ENCODE assay signal across 7 cellular contexts in the genomic region with DNA sequence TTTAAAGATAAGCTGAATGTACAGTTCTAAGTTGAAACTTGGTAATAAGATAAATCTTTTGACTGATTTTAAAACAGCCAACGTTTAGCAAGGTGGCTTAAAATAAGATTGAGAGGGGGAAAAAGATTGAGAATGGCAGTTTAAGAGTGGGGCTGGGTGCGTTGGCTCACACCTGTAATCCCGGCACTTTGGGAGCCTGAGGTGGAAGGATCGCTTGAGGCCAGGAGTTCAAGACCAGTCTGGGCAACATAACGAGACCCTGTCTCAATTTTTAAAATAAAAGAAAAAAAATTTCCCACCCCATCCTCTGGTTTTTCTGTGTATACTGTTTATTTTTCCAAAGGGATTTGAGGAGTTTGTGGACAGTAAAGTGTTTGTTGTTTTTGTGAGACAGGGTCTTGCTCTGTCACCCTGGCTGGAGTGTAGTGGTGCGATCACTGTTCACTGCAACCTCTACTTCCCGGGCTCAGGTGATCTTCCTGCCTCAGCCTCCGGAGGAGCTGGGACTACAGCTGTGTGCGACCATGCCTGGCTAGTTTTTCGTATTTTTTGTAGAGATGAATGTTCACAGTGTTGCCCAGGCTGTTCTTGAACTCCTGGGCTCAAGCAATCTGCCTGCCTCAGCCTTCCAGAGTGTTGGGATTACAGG. TPM values are rescaled to one million over a fixed set of nuclear protein-coding genes. Genes with fewer than 3 reads are reported as not detected.
A peak's percentile ranks its signal among the peaks of the same experiment; 100 is the strongest.
DNase-seq lines count a peak whose midpoint lies in the region; ATAC-seq and TF ChIP-seq lines count a peak whose summit lies in the region.

No MANE protein-coding gene starts in this region.

- H3K9me2 ChIP-seq in GM23338 (ENCODE audit: insufficient read depth), result no peaks in the 10 kb centered on the region

- H3K27ac Mint-ChIP-seq in GM23338, result peak overlapping the region; percentile 89; the same call in 1 of the 2 replicates

- WGBS in smooth muscle cell (ENCODE audit: low lambda C conversion rate), result 70% methylated on average over 10 of the region's 10 CpGs

- TF ChIP-seq CTCF in GM23338 (conservative IDR thresholded peaks at IDR 0.05; ENCODE audit: low read depth in 2 of 2), result no peak
- TF ChIP-seq CTCF in fibroblast of villous mesenchyme (IDR thresholded peaks at IDR 0.05; ENCODE audit: insufficient read depth, low read depth, low read length), result no peak
- no peak for TF ChIP-seq CTCF in smooth muscle cell (IDR thresholded peaks at IDR 0.05; ENCODE audit: borderline replicate concordance, insufficient read depth, poor library complexity, severe bottlenecking)

- H3K79me2 ChIP-seq in GM23338 (replicated peaks; ENCODE audit: insufficient read depth), result peaks cover 74% of the 10 kb centered on the region
- peaks cover 71% of the 10 kb centered on the region for H3K79me2 ChIP-seq in smooth muscle cell (ENCODE audit: low read depth)

- 0 out of 2 replicates have a peak overlapping the region, but pooled peaks have one; percentile 73 for H3K27ac ChIP-seq in GM23338 (ENCODE audit: low read depth)
- peak overlapping the region; percentile 79; the same call in 1 of the 2 replicates for H3K27ac ChIP-seq in SJSA1
- peak overlapping the region; percentile 99 for H3K27ac ChIP-seq in smooth muscle cell (ENCODE audit: low read depth)

- peak overlapping the region; percentile 51 for H3K4me3 Mint-ChIP-seq in GM23338

- peaks cover 6% of the 10 kb centered on the region; the same call in 2 of the 3 replicates for H3K9me3 Mint-ChIP-seq in GM23338

- peak overlapping the region; percentile 99 for H3K9ac ChIP-seq in smooth muscle cell (ENCODE audit: low read depth)

- H3K27me3 Mint-ChIP-seq in GM23338 (ENCODE audit: insufficient read depth, low read depth, poor library complexity), result peaks cover 21% of the 10 kb centered on the region

- H3K4me3 ChIP-seq in GM23338 (peak overlapping the region; percentile 77; the same call in 1 of the 2 replicates), SJSA1 (no peak overlapping the region), fibroblast of villous mesenchyme (ENCODE audit: low read depth, low read length) (peak overlapping the region; percentile 98), smooth muscle cell (peak overlapping the region; percentile 94)

- no peaks in the 10 kb centered on the region for H3K9me3 ChIP-seq in SJSA1 (replicated peaks)
- no peaks in the 10 kb centered on the region for H3K9me3 ChIP-seq in smooth muscle cell (replicated peaks; ENCODE audit: low read depth)

- DNase-seq in GM23338 (ENCODE audit: low spot score) (no peak), SJSA1 (ENCODE audit: low read depth in 1 of 2, low spot score in 2 of 2) (no peak), fibroblast of villous mesenchyme (ENCODE audit: low read depth) (no peak), smooth muscle cell (lab: John Stamatoyannopoulos, UW; ENCODE audit: unreplicated experiment) (no peak), mesenteric fat pad (ENCODE audit: low spot score) (no peak)

- no peak overlapping the region for H2AFZ ChIP-seq in GM23338
- H2AFZ ChIP-seq in smooth muscle cell (ENCODE audit: low read depth), result no peak overlapping the region

- H3K4me2 ChIP-seq in GM23338, result peak overlapping the region; percentile 82
- peak overlapping the region; percentile 90 for H3K4me2 ChIP-seq in smooth muscle cell

- H3F3A ChIP-seq in GM23338 (replicated peaks; ENCODE audit: low read depth) (no peaks in the 10 kb centered on the region), smooth muscle cell (ENCODE audit: low read depth) (peaks cover 8% of the 10 kb centered on the region)

- H3K36me3 ChIP-seq in GM23338 (ENCODE audit: insufficient read depth) (no peaks in the 10 kb centered on the region), SJSA1 (peaks cover 9% of the 10 kb centered on the region), smooth muscle cell (ENCODE audit: low read depth) (no peaks in the 10 kb centered on the region)

- H3K4me1 Mint-ChIP-seq in GM23338, result peaks cover 43% of the 10 kb centered on the region

- H4K20me1 ChIP-seq in GM23338 (replicated peaks; ENCODE audit: insufficient read depth) (peaks cover 37% of the 10 kb centered on the region), smooth muscle cell (ENCODE audit: low read depth) (peaks cover 52% of the 10 kb centered on the region)

- peaks cover 3% of the 10 kb centered on the region; the same call in 2 of the 3 replicates for H3K36me3 Mint-ChIP-seq in GM23338 (ENCODE audit: low read depth)

- peaks cover 33% of the 10 kb centered on the region for H3K4me1 ChIP-seq in GM23338 (ENCODE audit: insufficient read depth)
- peaks cover 23% of the 10 kb centered on the region for H3K4me1 ChIP-seq in SJSA1 (replicated peaks)
- peaks cover 19% of the 10 kb centered on the region for H3K4me1 ChIP-seq in smooth muscle cell (ENCODE audit: low read depth)

- ATAC-seq in GM23338 (no peak), HG03354 (IDR thresholded peaks at IDR 0.05; ENCODE audit: poor library complexity, severe bottlenecking, unreplicated experiment) (no peak), HG03342 (IDR thresholded peaks at IDR 0.05; ENCODE audit: unreplicated experiment) (no peak)

- H3K27me3 ChIP-seq in GM23338 (ENCODE audit: insufficient read depth), result no peaks in the 10 kb centered on the region
- no peaks in the 10 kb centered on the region for H3K27me3 ChIP-seq in SJSA1 (replicated peaks)
- H3K27me3 ChIP-seq in smooth muscle cell (ENCODE audit: low read depth), result no peaks in the 10 kb centered on the region

TF ChIP-seq in GM23338, 12 proteins besides CTCF, POLR2A, EP300 and RAD21 (continues in another document):
- TF ChIP-seq, protein P1, sequence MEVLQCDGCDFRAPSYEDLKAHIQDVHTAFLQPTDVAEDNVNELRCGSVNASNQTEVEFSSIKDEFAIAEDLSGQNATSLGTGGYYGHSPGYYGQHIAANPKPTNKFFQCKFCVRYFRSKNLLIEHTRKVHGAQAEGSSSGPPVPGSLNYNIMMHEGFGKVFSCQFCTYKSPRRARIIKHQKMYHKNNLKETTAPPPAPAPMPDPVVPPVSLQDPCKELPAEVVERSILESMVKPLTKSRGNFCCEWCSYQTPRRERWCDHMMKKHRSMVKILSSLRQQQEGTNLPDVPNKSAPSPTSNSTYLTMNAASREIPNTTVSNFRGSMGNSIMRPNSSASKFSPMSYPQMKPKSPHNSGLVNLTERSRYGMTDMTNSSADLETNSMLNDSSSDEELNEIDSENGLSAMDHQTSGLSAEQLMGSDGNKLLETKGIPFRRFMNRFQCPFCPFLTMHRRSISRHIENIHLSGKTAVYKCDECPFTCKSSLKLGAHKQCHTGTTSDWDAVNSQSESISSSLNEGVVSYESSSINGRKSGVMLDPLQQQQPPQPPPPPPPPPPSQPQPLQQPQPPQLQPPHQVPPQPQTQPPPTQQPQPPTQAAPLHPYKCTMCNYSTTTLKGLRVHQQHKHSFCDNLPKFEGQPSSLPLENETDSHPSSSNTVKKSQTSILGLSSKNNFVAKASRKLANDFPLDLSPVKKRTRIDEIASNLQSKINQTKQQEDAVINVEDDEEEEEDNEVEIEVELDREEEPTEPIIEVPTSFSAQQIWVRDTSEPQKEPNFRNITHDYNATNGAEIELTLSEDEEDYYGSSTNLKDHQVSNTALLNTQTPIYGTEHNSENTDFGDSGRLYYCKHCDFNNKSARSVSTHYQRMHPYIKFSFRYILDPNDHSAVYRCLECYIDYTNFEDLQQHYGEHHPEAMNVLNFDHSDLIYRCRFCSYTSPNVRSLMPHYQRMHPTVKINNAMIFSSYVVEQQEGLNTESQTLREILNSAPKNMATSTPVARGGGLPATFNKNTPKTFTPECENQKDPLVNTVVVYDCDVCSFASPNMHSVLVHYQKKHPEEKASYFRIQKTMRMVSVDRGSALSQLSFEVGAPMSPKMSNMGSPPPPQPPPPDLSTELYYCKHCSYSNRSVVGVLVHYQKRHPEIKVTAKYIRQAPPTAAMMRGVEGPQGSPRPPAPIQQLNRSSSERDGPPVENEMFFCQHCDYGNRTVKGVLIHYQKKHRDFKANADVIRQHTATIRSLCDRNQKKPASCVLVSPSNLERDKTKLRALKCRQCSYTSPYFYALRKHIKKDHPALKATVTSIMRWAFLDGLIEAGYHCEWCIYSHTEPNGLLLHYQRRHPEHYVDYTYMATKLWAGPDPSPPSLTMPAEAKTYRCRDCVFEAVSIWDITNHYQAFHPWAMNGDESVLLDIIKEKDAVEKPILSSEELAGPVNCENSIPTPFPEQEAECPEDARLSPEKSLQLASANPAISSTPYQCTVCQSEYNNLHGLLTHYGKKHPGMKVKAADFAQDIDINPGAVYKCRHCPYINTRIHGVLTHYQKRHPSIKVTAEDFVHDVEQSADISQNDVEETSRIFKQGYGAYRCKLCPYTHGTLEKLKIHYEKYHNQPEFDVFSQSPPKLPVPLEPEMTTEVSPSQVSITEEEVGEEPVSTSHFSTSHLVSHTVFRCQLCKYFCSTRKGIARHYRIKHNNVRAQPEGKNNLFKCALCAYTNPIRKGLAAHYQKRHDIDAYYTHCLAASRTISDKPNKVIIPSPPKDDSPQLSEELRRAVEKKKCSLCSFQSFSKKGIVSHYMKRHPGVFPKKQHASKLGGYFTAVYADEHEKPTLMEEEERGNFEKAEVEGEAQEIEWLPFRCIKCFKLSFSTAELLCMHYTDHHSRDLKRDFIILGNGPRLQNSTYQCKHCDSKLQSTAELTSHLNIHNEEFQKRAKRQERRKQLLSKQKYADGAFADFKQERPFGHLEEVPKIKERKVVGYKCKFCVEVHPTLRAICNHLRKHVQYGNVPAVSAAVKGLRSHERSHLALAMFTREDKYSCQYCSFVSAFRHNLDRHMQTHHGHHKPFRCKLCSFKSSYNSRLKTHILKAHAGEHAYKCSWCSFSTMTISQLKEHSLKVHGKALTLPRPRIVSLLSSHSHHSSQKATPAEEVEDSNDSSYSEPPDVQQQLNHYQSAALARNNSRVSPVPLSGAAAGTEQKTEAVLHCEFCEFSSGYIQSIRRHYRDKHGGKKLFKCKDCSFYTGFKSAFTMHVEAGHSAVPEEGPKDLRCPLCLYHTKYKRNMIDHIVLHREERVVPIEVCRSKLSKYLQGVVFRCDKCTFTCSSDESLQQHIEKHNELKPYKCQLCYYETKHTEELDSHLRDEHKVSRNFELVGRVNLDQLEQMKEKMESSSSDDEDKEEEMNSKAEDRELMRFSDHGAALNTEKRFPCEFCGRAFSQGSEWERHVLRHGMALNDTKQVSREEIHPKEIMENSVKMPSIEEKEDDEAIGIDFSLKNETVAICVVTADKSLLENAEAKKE (CRISPR knock-in tag; IDR thresholded peaks at IDR 0.05), result no peak
- no peak for TF ChIP-seq ZNF114 (CRISPR knock-in tag; IDR thresholded peaks at IDR 0.05)

RNA-seq across cellular contexts. Expression of a gene that starts 3.0 kb away (rescaled TPM):
- 92.3 and 94.9 TPM in 2 replicates for total RNA-seq in GM23338 (2014; rRNA removed; shearing (Covaris generic))
- polyA plus RNA-seq in GM23338 (2016; fragmentation: Nextera tagmentation; extraction: Ambion mirVana) (40.9 and 43.5 TPM in 2 replicates), smooth muscle cell (26.8 and 38.6 TPM in 2 replicates)
- total RNA-seq in SJSA1 (2014; rRNA removed; shearing (Covaris generic)), result 26.0 and 56.9 TPM in 2 replicates
- total RNA-seq in fibroblast of villous mesenchyme (108 and 135 TPM in 2 replicates), smooth muscle cell (107 and 115 TPM in 2 replicates), mesenteric fat pad (32.1 TPM)

RNA-seq across cellular contexts. Expression of a gene that starts 50.4 kb away (rescaled TPM):
- 34.7 and 41.4 TPM in 2 replicates for total RNA-seq in GM23338 (2014; rRNA removed; shearing (Covaris generic))
- polyA plus RNA-seq in GM23338 (2016; fragmentation: Nextera tagmentation; extraction: Ambion mirVana), result 44.1 and 55.6 TPM in 2 replicates
- 47.7 and 51.6 TPM in 2 replicates for total RNA-seq in SJSA1 (2014; rRNA removed; shearing (Covaris generic))
- total RNA-seq in fibroblast of villous mesenchyme, result 22.2 and 28.1 TPM in 2 replicates
- total RNA-seq in smooth muscle cell, result 25.9 and 26.6 TPM in 2 replicates
- 18.3 and 20.5 TPM in 2 replicates for polyA plus RNA-seq in smooth muscle cell
- total RNA-seq in mesenteric fat pad, result 10.0 TPM
